In the genomic region with DNA sequence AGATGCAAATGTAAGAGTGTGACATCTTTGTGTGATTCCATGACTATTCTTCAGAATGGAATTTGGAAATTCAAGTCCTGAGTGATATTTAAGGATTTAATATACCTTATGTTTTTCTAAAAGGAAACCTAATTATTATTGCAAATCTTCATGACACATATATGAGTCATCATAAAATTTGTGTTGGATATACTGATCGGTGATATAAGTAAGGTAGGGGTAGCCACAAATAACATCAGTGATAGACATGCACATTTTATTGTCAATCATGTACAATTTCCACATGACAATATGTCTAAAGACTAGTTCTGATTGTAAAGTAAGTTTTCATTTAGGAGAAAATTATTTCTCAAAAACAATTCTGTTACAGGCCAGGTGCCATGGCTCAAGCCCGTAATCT, we compare ENCODE assay signal across 22 cellular contexts. TPM values are rescaled to one million over a fixed set of nuclear protein-coding genes. Genes with fewer than 3 reads are reported as not detected.
A peak's percentile ranks its signal among the peaks of the same experiment; 100 is the strongest.
DNase-seq lines count a peak whose midpoint lies in the region; ATAC-seq, FAIRE-seq and TF ChIP-seq lines count a peak whose summit lies in the region.
"Had no signal": no experiment of that assay in that cellular context is flagged by ENCODE, and none has a peak within 500 bp of the region (broad histone marks: within the 10 kb centered on the region; RNA-seq: fewer than 3 reads in every experiment).

No MANE protein-coding gene starts in this region.

- H3K4me1 ChIP-seq in A549, result peaks cover 4% of the 10 kb centered on the region; the same call in 1 of the 3 replicates
- H3K4me1 ChIP-seq: Caco-2 had no signal

- H3K9me2 ChIP-seq in neural cell (ENCODE audit: insufficient read depth, low read length), result no peaks in the 10 kb centered on the region

- no peak overlapping the region for H3K9ac ChIP-seq in neural cell (ENCODE audit: low read length)

- no peaks in the 10 kb centered on the region for H3K27me3 ChIP-seq in bronchial epithelial cell (ENCODE audit: control insufficient read depth, insufficient read depth, low read length)
- no peaks in the 10 kb centered on the region for H3K27me3 ChIP-seq in neural cell (ENCODE audit: insufficient read depth, low read depth, low read length)

- H3K9me3 ChIP-seq in A549, result no peaks in the 10 kb centered on the region
- H3K9me3 ChIP-seq in neural cell (ENCODE audit: low read length), result no peaks in the 10 kb centered on the region
- H3K9me3 ChIP-seq: Caco-2, HAP-1 had no signal

- H3K27ac ChIP-seq in A549 (no peak overlapping the region), neural cell (ENCODE audit: low read length) (no peak overlapping the region)
- H3K27ac ChIP-seq: C4-2B had no signal

- no peak overlapping the region for H3K4me2 ChIP-seq in A549
- no peak overlapping the region for H3K4me2 ChIP-seq in neural cell (ENCODE audit: low read length)
- H3K4me2 ChIP-seq: GM23338 had no signal

- TF ChIP-seq RAD21 in A549 (conservative IDR thresholded peaks at IDR 0.05 in 1 of 2, IDR thresholded peaks at IDR 0.05 in 1 of 2) (no peak), neural cell (conservative IDR thresholded peaks at IDR 0.05) (no peak)

- no peak for ATAC-seq in A549
- ATAC-seq: CD8-positive, alpha-beta T cell; GM12878; GM23338 had no signal

- in situ Hi-C loops in KBM-7 (cut with MboI; ENCODE audit: low pct_unique_long_range_greater_than_20kb, low sequenced_read_pairs), result no loop called here

- CTCF ChIA-PET in A549 (lab: Yijun Ruan, JAX), result no interaction called here

- no peaks in the 10 kb centered on the region for H4K20me1 ChIP-seq in neural cell (ENCODE audit: insufficient read depth)

- no peak for DNase-seq in A549 (ENCODE audit: low read depth in 1 of 2, low spot score in 1 of 2)
- no peak for DNase-seq in H54 (ENCODE audit: insufficient read length, low spot score)
- DNase-seq in bronchial epithelial cell (ENCODE audit: low read depth), result peak; percentile 52
- DNase-seq in NCI-H1105 treated with DMSO at 0.1 percent for 48 hours (lab: John Stamatoyannopoulos, UW), result no peak
- no peak for DNase-seq in KBM-7
- no peak for DNase-seq in SHP77 (lab: John Stamatoyannopoulos, UW)
- DNase-seq: ACHN; Caco-2; CD4-positive, CD25-positive, alpha-beta regulatory T cell; CD8-positive, alpha-beta T cell; DMS153; DND-41; GDM1; HFFc6 had no signal

- POLR2A ChIA-PET in A549 (lab: Yijun Ruan, JAX), result no interaction called here

- FAIRE-seq in A549 (lab: Jason Lieb, UNC), result no peak
- peak; percentile 75 for FAIRE-seq in H54 (lab: Jason Lieb, UNC)
- no peak for FAIRE-seq in bronchial epithelial cell (lab: Jason Lieb, UNC)
- FAIRE-seq: GM12878, GM19239 had no signal

- H2AFZ ChIP-seq in neural cell (ENCODE audit: low read depth, low read length), result no peak overlapping the region
- H2AFZ ChIP-seq: GM23338 had no signal

- no peak for TF ChIP-seq POLR2A in A549 (IDR thresholded peaks at IDR 0.05; ENCODE audit: low read length)
- no peak for TF ChIP-seq POLR2A in H54 (IDR thresholded peaks at IDR 0.05; ENCODE audit: low read depth, low read length)

- no peaks in the 10 kb centered on the region for H3K79me2 ChIP-seq in neural cell (replicated peaks; ENCODE audit: insufficient read depth, low read length)

- 45% methylated on average over 2 of the region's 2 CpGs for WGBS in A549 (ENCODE audit: missing lambda C conversion rate)

- TF ChIP-seq CTCF in A549 (IDR thresholded peaks at IDR 0.05) (no peak), bronchial epithelial cell (IDR thresholded peaks at IDR 0.05; ENCODE audit: insufficient read depth, low read length, severe bottlenecking) (no peak), neural cell (IDR thresholded peaks at IDR 0.05; ENCODE audit: poor library complexity, severe bottlenecking) (no peak)

- H3K36me3 ChIP-seq in bronchial epithelial cell (ENCODE audit: control insufficient read depth, insufficient read depth, low read length) (no peaks in the 10 kb centered on the region), neural cell (ENCODE audit: insufficient read depth, low read length) (no peaks in the 10 kb centered on the region)
- H3K36me3 ChIP-seq: HAP-1 had no signal

- TF ChIP-seq EP300 in A549 (IDR thresholded peaks at IDR 0.05), result no peak
- TF ChIP-seq EP300 in neural cell (conservative IDR thresholded peaks at IDR 0.05; ENCODE audit: poor library complexity, severe bottlenecking), result peak; percentile 65

- no peak overlapping the region for H3K4me3 ChIP-seq in A549
- no peak overlapping the region for H3K4me3 ChIP-seq in bronchial epithelial cell (ENCODE audit: low read depth, low read length)
- H3K4me3 ChIP-seq in neural cell (ENCODE audit: low read length), result no peak overlapping the region
- H3K4me3 ChIP-seq: GM12878, GM23338, HAP-1 had no signal

- H3F3A ChIP-seq in neural cell (ENCODE audit: insufficient read depth, low read length, poor library complexity, severe bottlenecking), result no peaks in the 10 kb centered on the region

TF ChIP-seq in A549, 52 proteins besides CTCF, POLR2A, EP300 and RAD21:
- TF ChIP-seq ESRRA (IDR thresholded peaks at IDR 0.05; ENCODE audit: borderline replicate concordance, low read length), result no peak
- TF ChIP-seq CBX8 (IDR thresholded peaks at IDR 0.05), result no peak
- no peak for TF ChIP-seq FOSL2 (IDR thresholded peaks at IDR 0.05)
- peak; percentile 69 for TF ChIP-seq FOSL2 (CRISPR knock-in tag; IDR thresholded peaks at IDR 0.05)

TF ChIP-seq in neural cell, 6 proteins besides CTCF, POLR2A, EP300 and RAD21:
- TF ChIP-seq REST (IDR thresholded peaks at IDR 0.05; ENCODE audit: borderline replicate concordance), result no peak
- no peak for TF ChIP-seq EZH2 (IDR thresholded peaks at IDR 0.05; ENCODE audit: borderline replicate concordance, insufficient read depth, low read length, poor library complexity, severe bottlenecking)
- TF ChIP-seq TAF1 (IDR thresholded peaks at IDR 0.05; ENCODE audit: low read depth), result no peak
- no peak for TF ChIP-seq SMC3 (conservative IDR thresholded peaks at IDR 0.05; ENCODE audit: poor library complexity)
- TF ChIP-seq POLR2AphosphoS5 (IDR thresholded peaks at IDR 0.05), result no peak
- no peak for TF ChIP-seq MXI1 (conservative IDR thresholded peaks at IDR 0.05; ENCODE audit: poor library complexity, severe bottlenecking)

RNA-seq across cellular contexts. Expression of gene AGMO, which starts 59.7 kb away (rescaled TPM):
- polyA plus RNA-seq in A549 (2011; rRNA removed) (7.9 TPM in 2 replicates), A549 (2017; fragmentation: RNase III; extraction: RNeasy Plus Mini Kit Qiagen cat#74134 plus additional on column Dnase treatment) (1.9 to 3.2 TPM (median 2.6 TPM) in 3 replicates), neural cell (not detected in 2 replicates)
- 1.0 and 1.3 TPM in 2 replicates for polyA plus RNA-seq in A549 (2012; cell fraction: cytosol; rRNA removed)
- polyA plus RNA-seq in A549 (2012; cell fraction: nucleus; rRNA removed), result 0.83 and 1.0 TPM in 2 replicates
- polyA minus RNA-seq in A549 (2011; rRNA and poly(A)+ RNA removed), result 7.5 and 10.1 TPM in 2 replicates
- total RNA-seq in bronchial epithelial cell, result under 0.01 and 0.26 TPM in 2 replicates
- not detected in 2 replicates for polyA minus RNA-seq in neural cell
- total RNA-seq: A172; CD4-positive, CD25-positive, alpha-beta regulatory T cell; CD8-positive, alpha-beta T cell; GM12878 had no signal
- polyA plus RNA-seq: BJ; CD4-positive, CD25-positive, alpha-beta regulatory T cell had no signal
